7 cellular contexts compared by ENCODE assay signal in the genomic region with DNA sequence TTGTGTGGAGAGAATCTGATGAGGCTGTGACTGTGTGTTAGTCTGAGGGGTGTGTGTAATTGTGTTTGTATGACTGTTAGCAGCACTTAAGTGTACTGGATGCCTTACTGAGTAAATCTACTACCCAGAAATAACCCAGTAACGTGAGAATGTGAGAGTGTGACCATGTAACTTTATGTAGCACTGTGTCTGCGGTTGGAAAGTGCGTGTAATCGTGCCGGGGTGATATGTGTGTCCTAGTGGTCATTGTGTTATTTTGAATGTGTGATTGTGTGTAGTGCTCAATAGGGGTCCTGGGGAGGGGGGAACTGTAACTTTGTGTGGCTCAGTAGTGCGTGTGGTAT. TPM values are rescaled to one million over a fixed set of nuclear protein-coding genes. Genes with fewer than 3 reads are reported as not detected.
DNase-seq lines count a peak whose midpoint lies in the region; ATAC-seq lines count a peak whose summit lies in the region.

No MANE protein-coding gene starts in this region.

- peak overlapping the region; percentile 86 for H3K9ac ChIP-seq in trophoblast cell (ENCODE audit: low read length)

- POLR2A ChIA-PET in T-cell (lab: Charles Lee): no interaction called here

- peak overlapping the region; percentile 96 for H3K4me3 ChIP-seq in trophoblast cell (ENCODE audit: low read depth, low read length)

- no peaks in the 10 kb centered on the region for H3K36me3 ChIP-seq in trophoblast cell (ENCODE audit: control insufficient read depth in 1 of 2, insufficient read depth in 2 of 2, low read length in 2 of 2)

- H4K12ac ChIP-seq in trophoblast cell (ENCODE audit: low read depth, low read length): peak overlapping the region; percentile 78

- H2AFZ ChIP-seq in trophoblast cell (ENCODE audit: insufficient read depth, low read length, poor library complexity): peak overlapping the region; percentile 70

- no CpG with 5 or more reads among the region's 6 CpGs for WGBS in trophoblast cell (ENCODE audit: extremely low coverage, insufficient coverage, insufficient read length)

- H2BK12ac ChIP-seq in trophoblast cell (ENCODE audit: low read length): no peak overlapping the region

- H2AK5ac ChIP-seq in trophoblast cell (ENCODE audit: low read length): peak overlapping the region; percentile 21

- peak overlapping the region; percentile 70 for H2BK5ac ChIP-seq in trophoblast cell (ENCODE audit: low read depth, low read length, poor library complexity)

- H3K14ac ChIP-seq in trophoblast cell (ENCODE audit: low read length): peak overlapping the region; percentile 75

- DNase-seq in HCEC 1CT (peak; percentile 13), T-cell (no peak), fibroblast of peridontal ligament (ENCODE audit: extremely low read depth) (peak; percentile 52), trophoblast cell (peak in 1 of 2 donors; percentile 44), NCI-H446 treated with DMSO at 0.1 percent for 48 hours (lab: John Stamatoyannopoulos, UW) (no peak)
- no peak for DNase-seq in activated CD8-positive, alpha-beta memory T cell treated with anti-CD3 and anti-CD28 coated beads, Interleukin-2, amount 50 U/mL, for 4 hours

- no peak overlapping the region for H2BK120ac ChIP-seq in trophoblast cell (ENCODE audit: insufficient read depth, low read length, poor library complexity)

- peaks cover 46% of the 10 kb centered on the region for H3K36me3 Mint-ChIP-seq in T-cell

- H3K4me1 ChIP-seq in trophoblast cell (ENCODE audit: control insufficient read depth in 1 of 2, insufficient read depth in 2 of 2, low read length in 2 of 2): peaks cover 0 to 4% of the 10 kb centered on the region in 2 experiments

- H3K79me1 ChIP-seq in trophoblast cell (ENCODE audit: low read length): peaks cover 6% of the 10 kb centered on the region

- no peak overlapping the region for H3K23ac ChIP-seq in trophoblast cell (ENCODE audit: low read length)

- CTCF ChIA-PET in T-cell (lab: Charles Lee): no interaction called here

- peak overlapping the region; percentile 75 for H4K91ac ChIP-seq in trophoblast cell (ENCODE audit: low read depth, low read length)

- H3K27ac ChIP-seq in trophoblast cell (ENCODE audit: low read depth, low read length): no peak overlapping the region

- H3K4me1 Mint-ChIP-seq in T-cell: peaks cover 27 to 37% (median 37%) of the 10 kb centered on the region in 3 donors

- peaks cover 8 to 13% (median 11%) of the 10 kb centered on the region in 3 donors for H3K9me3 Mint-ChIP-seq in T-cell

- H4K8ac ChIP-seq in trophoblast cell (ENCODE audit: low read depth, low read length): peak overlapping the region; percentile 70

- no peaks in the 10 kb centered on the region for H3K27me3 ChIP-seq in trophoblast cell (ENCODE audit: insufficient read depth, low read length)

- peak overlapping the region; percentile 99 to 100 for H3K27ac Mint-ChIP-seq in T-cell

- peak overlapping the region; percentile 90 to 99 (median 94) for H3K4me3 Mint-ChIP-seq in T-cell

- H3K27me3 Mint-ChIP-seq in T-cell: no peaks in the 10 kb centered on the region

- H3K9me3 ChIP-seq in trophoblast cell (ENCODE audit: insufficient read depth, low read depth, low read length): no peaks in the 10 kb centered on the region

- H3K4me2 ChIP-seq in trophoblast cell (ENCODE audit: low read length): peak overlapping the region; percentile 87

- no peak for ATAC-seq in T-cell (replicated peaks in 1 of 4)
- ATAC-seq in GM21390 (IDR thresholded peaks at IDR 0.05; ENCODE audit: unreplicated experiment): no peak

- peak overlapping the region; percentile 48 for H3K4ac ChIP-seq in trophoblast cell (ENCODE audit: low read depth, low read length)

- peaks cover 7% of the 10 kb centered on the region for H3K79me2 ChIP-seq in trophoblast cell (ENCODE audit: control insufficient read depth, insufficient read depth, low read length, poor library complexity)

- H3K18ac ChIP-seq in trophoblast cell (ENCODE audit: low read length): peak overlapping the region; percentile 48

RNA-seq across cellular contexts. Expression of a gene that starts 0.6 kb away (rescaled TPM):
- 10 to 100 TPM; 11.7 to 25.9 (median 24.2) TPM for total RNA-seq in T-cell
- polyA plus RNA-seq in trophoblast cell (2013): 2.4 and 2.7 TPM in 2 replicates

RNA-seq across cellular contexts. Expression of a gene that starts 8.2 kb away (rescaled TPM):
- 10 to 100 TPM; 12.5 to 25.4 (median 22.5) TPM for total RNA-seq in T-cell
- 6.1 and 6.2 TPM in 2 replicates for polyA plus RNA-seq in trophoblast cell (2013)

RNA-seq across cellular contexts. Expression of a gene that starts 46.1 kb away (rescaled TPM):
- 10 to 100 TPM in 4 of 5 donors, 1 to 10 TPM in 1; 4.4 to 23.8 (median 14.2) TPM for total RNA-seq in T-cell
- 12.5 and 13.9 TPM in 2 replicates for polyA plus RNA-seq in trophoblast cell (2013)

Comparison
In these comparisons a context has a peak if more than half of its experiments do, and no peak if none do; other contexts are left out.
1. DNase-seq: peak in HCEC 1CT (single experiment) and fibroblast of peridontal ligament (single experiment); none in T-cell (0 of 34), NCI-H446 treated with DMSO at 0.1 percent for 48 hours (single experiment) and activated CD8-positive, alpha-beta memory T cell treated with anti-CD3 and anti-CD28 coated beads, Interleukin-2, amount 50 U/mL, for 4 hours (single experiment).